Comparison of ENCODE assay signal across 28 cellular contexts in the genomic region with DNA sequence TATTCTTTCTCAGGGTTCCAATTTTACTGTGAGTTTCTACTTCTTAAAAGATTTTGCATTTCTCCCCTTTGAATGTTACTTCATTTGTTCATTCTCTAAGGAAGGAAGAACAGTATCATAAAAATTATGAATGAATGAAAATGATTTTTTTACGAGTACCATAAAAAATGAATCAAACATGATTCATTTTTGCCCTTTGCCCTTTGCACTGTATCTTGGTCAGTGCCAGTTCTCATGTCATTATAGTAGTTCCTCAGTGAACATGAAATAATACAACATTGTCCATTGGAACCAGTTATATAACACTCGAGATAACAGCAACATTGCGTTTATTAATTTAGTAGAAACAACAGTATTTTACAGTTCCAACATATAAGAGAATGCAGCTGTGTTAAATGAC. TPM values are rescaled to one million over a fixed set of nuclear protein-coding genes. Genes with fewer than 3 reads are reported as not detected.
"Had no signal": no experiment of that assay in that cellular context is flagged by ENCODE, and none has a peak within 500 bp of the region (broad histone marks: within the 10 kb centered on the region; RNA-seq: fewer than 3 reads in every experiment).

No MANE protein-coding gene starts in this region.

- H3K27me3 ChIP-seq: cardiac muscle cell, Peyer's patch had no signal

- H3K9me3 Mint-ChIP-seq: activated CD4-positive, alpha-beta memory T cell treated with anti-CD3 and anti-CD28 coated beads for 36 hours; activated naive CD4-positive, alpha-beta T cell treated with anti-CD3 and anti-CD28 coated beads for 36 hours; activated T-helper 17 cell treated with anti-CD3 and anti-CD28 coated beads, Interleukin-2, amount 50 U/mL, for 72 hours; T-helper 1 cell treated with Interleukin-12 subunit alpha and Interleukin-12 subunit beta and Interleukin-4 antibody, amounts not matched to agents 30 μg/mL and 1 μg/mL, for 36 hours had no signal

- DNase-seq: activated CD4-positive, alpha-beta memory T cell treated with anti-CD3 and anti-CD28 coated beads for 36 hours; activated CD4-positive, alpha-beta T cell treated with anti-CD3 and anti-CD28 coated beads for 48 hours; activated CD4-positive, CD25-positive, alpha-beta regulatory T cell treated with anti-CD3 and anti-CD28 coated beads, Interleukin-2, amount 50 U/mL, for 72 hours; activated gamma-delta T cell; activated naive CD4-positive, alpha-beta T cell treated with anti-CD3 and anti-CD28 coated beads for 36 hours; activated T-cell treated with anti-CD3 and anti-CD28 coated beads for 4 hours; activated T-cell treated with anti-CD3 and anti-CD28 coated beads, Interleukin-2, amount 50 U/mL, for 48 hours; amygdala; KBM-7; NCI-H1092; NCI-H1417; NCI-H1930; NCI-H2107; NCI-H345; NCI-H510A; NCI-H526 treated with DMSO at 0.1 percent for 48 hours; NCI-H82; OCI-M1; Peyer's patch; SHP77 had no signal

- H3K4me3 Mint-ChIP-seq: activated CD4-positive, alpha-beta memory T cell treated with anti-CD3 and anti-CD28 coated beads for 36 hours; activated naive CD4-positive, alpha-beta T cell treated with anti-CD3 and anti-CD28 coated beads for 36 hours; activated naive CD8-positive, alpha-beta T cell; activated T-helper 17 cell treated with anti-CD3 and anti-CD28 coated beads, Interleukin-2, amount 50 U/mL, for 72 hours; brain; T-helper 1 cell treated with Interleukin-12 subunit alpha and Interleukin-12 subunit beta and Interleukin-4 antibody, amounts not matched to agents 30 μg/mL and 1 μg/mL, for 36 hours had no signal

- H3K9me3 ChIP-seq: Peyer's patch had no signal

- H3K36me3 Mint-ChIP-seq: brain had no signal

- ATAC-seq: activated T-helper 17 cell treated with anti-CD3 and anti-CD28 coated beads, Interleukin-2, amount 50 U/mL, for 72 hours had no signal

- H3K4me1 Mint-ChIP-seq: activated T-helper 17 cell treated with anti-CD3 and anti-CD28 coated beads, Interleukin-2, amount 50 U/mL, for 72 hours; brain had no signal

- H3K27me3 Mint-ChIP-seq: activated naive CD8-positive, alpha-beta T cell had no signal

- H3K4me3 ChIP-seq: cardiac muscle cell, Peyer's patch had no signal

- H3K27ac Mint-ChIP-seq: activated CD4-positive, alpha-beta memory T cell treated with anti-CD3 and anti-CD28 coated beads for 36 hours; activated naive CD4-positive, alpha-beta T cell treated with anti-CD3 and anti-CD28 coated beads for 36 hours; activated naive CD8-positive, alpha-beta T cell; activated T-helper 17 cell treated with anti-CD3 and anti-CD28 coated beads, Interleukin-2, amount 50 U/mL, for 72 hours; brain; T-helper 1 cell treated with Interleukin-12 subunit alpha and Interleukin-12 subunit beta and Interleukin-4 antibody, amounts not matched to agents 30 μg/mL and 1 μg/mL, for 36 hours had no signal

- H3K27ac ChIP-seq: cardiac muscle cell, Peyer's patch, RWPE1 had no signal

- H3K36me3 ChIP-seq: cardiac muscle cell, Peyer's patch had no signal

- H3K4me1 ChIP-seq: Peyer's patch had no signal

RNA-seq across cellular contexts. Expression of gene FLT1, which starts 28.8 kb away (rescaled TPM):
- total RNA-seq: LHCN-M2, MCF 10A had no signal
